12 cellular contexts compared by ENCODE assay signal in genomic region chr22:42855211-42855610, GRCh38. TPM values are rescaled to one million over a fixed set of nuclear protein-coding genes. Genes with fewer than 3 reads are reported as not detected.
A peak's percentile ranks its signal among the peaks of the same experiment; 100 is the strongest.
DNase-seq lines count a peak whose midpoint lies in the region; ATAC-seq and TF ChIP-seq lines count a peak whose summit lies in the region.
"Had no signal": no experiment of that assay in that cellular context is flagged by ENCODE, and none has a peak within 500 bp of the region (broad histone marks: within the 10 kb centered on the region; RNA-seq: fewer than 3 reads in every experiment).

No MANE protein-coding gene starts in this region.

- no peaks in the 10 kb centered on the region for H3K27me3 Mint-ChIP-seq in mesothelial cell of epicardium (ENCODE audit: low read depth)

- H3K36me3 ChIP-seq in right atrium auricular region (no peaks in the 10 kb centered on the region), adrenal gland (replicated peaks in 1 of 2) (no peaks in the 10 kb centered on the region)

- H3K4me1 ChIP-seq in right atrium auricular region (peaks cover 0 to 22% of the 10 kb centered on the region in 2 donors), adrenal gland (replicated peaks in 1 of 2) (peaks cover 9 to 46% of the 10 kb centered on the region in 2 donors)
- H3K4me1 ChIP-seq: parathyroid adenoma had no signal

- no peak overlapping the region for H3K27ac Mint-ChIP-seq in mesothelial cell of epicardium

- WGBS in adrenal gland, 4 donors, result 33 to 49% (median 46%) methylated on average over 8 of the region's 8 CpGs

- no peak for ATAC-seq in left ventricle myocardium superior
- ATAC-seq in HG02884 (IDR thresholded peaks at IDR 0.05; ENCODE audit: unreplicated experiment), result no peak
- no peak for ATAC-seq in GM21528 (IDR thresholded peaks at IDR 0.05; ENCODE audit: low FRiP score, unreplicated experiment)

- no peaks in the 10 kb centered on the region for H3K27me3 ChIP-seq in right atrium auricular region
- H3K27me3 ChIP-seq in adrenal gland, result no peaks in the 10 kb centered on the region

- peaks cover 7% of the 10 kb centered on the region for H3K4me1 Mint-ChIP-seq in mesothelial cell of epicardium

- intact Hi-C loops in left ventricle myocardium superior (cut with micrococcal nuclease), result no loop called here
- intact Hi-C loops in adrenal gland (cut with DNase I), result no loop called here

- peak overlapping the region; percentile 91 to 98 for H3K27ac ChIP-seq in right atrium auricular region
- peak overlapping the region; percentile 23 to 99 (median 99) for H3K27ac ChIP-seq in adrenal gland

- TF ChIP-seq POLR2A in adrenal gland (IDR thresholded peaks at IDR 0.05), result no peak

- DNase-seq in right atrium auricular region (ENCODE audit: low spot score) (no peak), left ventricle myocardium superior (no peak), adrenal gland (peak in 1 of 7 donors; percentile 16), mesothelial cell of epicardium (ENCODE audit: low spot score in 2 of 2, unreplicated experiment in 2 of 2) (no peak), HuH-7.5 (ENCODE audit: low spot score) (no peak), NCI-H187 treated with DMSO at 0.1 percent for 48 hours (lab: John Stamatoyannopoulos, UW) (no peak)
- DNase-seq: GOT3, NCI-H1436 treated with DMSO at 0.1 percent for 48 hours, RPMI8226 had no signal

- no peaks in the 10 kb centered on the region for H3K9me3 Mint-ChIP-seq in mesothelial cell of epicardium

- no peaks in the 10 kb centered on the region for H3K36me3 Mint-ChIP-seq in mesothelial cell of epicardium

- H3K9me3 ChIP-seq in right atrium auricular region, result no peaks in the 10 kb centered on the region
- no peaks in the 10 kb centered on the region for H3K9me3 ChIP-seq in adrenal gland (replicated peaks in 1 of 3)

- peak overlapping the region; percentile 48 for H3K4me3 Mint-ChIP-seq in mesothelial cell of epicardium

- TF ChIP-seq CTCF in right atrium auricular region (IDR thresholded peaks at IDR 0.05) (no peak), adrenal gland (IDR thresholded peaks at IDR 0.05) (no peak), mesothelial cell of epicardium (IDR thresholded peaks at IDR 0.05; ENCODE audit: unreplicated experiment) (no peak)

- H3K4me3 ChIP-seq in right atrium auricular region (peak overlapping the region in 1 of 2 donors; percentile 91), adrenal gland (peak overlapping the region in 1 of 4 donors; percentile 91)

RNA-seq across cellular contexts. Expression of gene ARFGAP3, which starts 1.9 kb away (rescaled TPM):
- 10 to 100 TPM; 27.4 to 29.6 TPM for total RNA-seq in right atrium auricular region
- 25.8 TPM for total RNA-seq in left ventricle myocardium superior
- total RNA-seq in adrenal gland, result 100 to 1,000 TPM in 7 of 8 donors, 10 to 100 TPM in 1; 98.9 to 183 (median 118) TPM
- polyA plus RNA-seq in adrenal gland, result 100 to 1,000 TPM in 1 of 3 donors, 10 to 100 TPM in 2; 48.7 to 268 (median 71.7) TPM
- 33.4 to 38.3 TPM (median 36.2 TPM) in 3 replicates for total RNA-seq in mesothelial cell of epicardium
